Comparison of ENCODE assay signal across 23 cellular contexts in genomic region chr11:3660960-3661359, GRCh38. TPM values are rescaled to one million over a fixed set of nuclear protein-coding genes. Genes with fewer than 3 reads are reported as not detected.
DNase-seq lines count a peak whose midpoint lies in the region; ATAC-seq lines count a peak whose summit lies in the region.
"Had no signal": no experiment of that assay in that cellular context is flagged by ENCODE, and none has a peak within 500 bp of the region (broad histone marks: within the 10 kb centered on the region; RNA-seq: fewer than 3 reads in every experiment).

No MANE protein-coding gene starts in this region.

- POLR2A ChIA-PET in activated naive CD8-positive, alpha-beta T cell treated with anti-CD3 and anti-CD28 coated beads, Interleukin-2, amount 10 ng/mL, durations not matched to agents 7 days and 5 days (lab: Charles Lee), result no interaction called here

- no peak overlapping the region for H3K4me2 ChIP-seq in mesenchymal stem cell (ENCODE audit: low read length, poor library complexity, severe bottlenecking)
- H3K4me2 ChIP-seq in neuronal stem cell (ENCODE audit: insufficient read depth, low read length, poor library complexity, severe bottlenecking), result no peak overlapping the region
- H3K4me2 ChIP-seq: A549; BLaER1 treated with 17β-estradiol and CSF1 and Interleukin-3, amounts not matched to agents 10 nM and 100 nM had no signal

- peak overlapping the region; percentile 27 for H4K91ac ChIP-seq in mesenchymal stem cell (ENCODE audit: low read length)
- H4K91ac ChIP-seq in neuronal stem cell (ENCODE audit: low read depth, low read length, poor library complexity), result no peak overlapping the region

- no peak overlapping the region for H3K27ac ChIP-seq in mesenchymal stem cell (ENCODE audit: low read length, poor library complexity, severe bottlenecking)
- H3K27ac ChIP-seq in neuronal stem cell (replicated peaks; ENCODE audit: low read length), result no peak overlapping the region
- H3K27ac ChIP-seq: A549; BLaER1 treated with 17β-estradiol and CSF1 and Interleukin-3, amounts not matched to agents 10 nM and 100 nM had no signal

- H3K4ac ChIP-seq in mesenchymal stem cell (ENCODE audit: low read depth in 1 of 2, low read length in 2 of 2) (no peak overlapping the region), neuronal stem cell (ENCODE audit: low read length) (no peak overlapping the region)

- no peaks in the 10 kb centered on the region for H3K4me1 ChIP-seq in mesenchymal stem cell (ENCODE audit: control insufficient read depth, insufficient read depth, low read depth, low read length)
- no peaks in the 10 kb centered on the region for H3K4me1 ChIP-seq in neuronal stem cell (ENCODE audit: control insufficient read depth in 2 of 2, insufficient read depth in 1 of 2, low read depth in 1 of 2, low read length in 2 of 2)
- H3K4me1 ChIP-seq: A549, BE2C, HAP-1 had no signal

- no peaks in the 10 kb centered on the region for H3K9me3 ChIP-seq in mesenchymal stem cell (ENCODE audit: control insufficient read depth, low read length)
- H3K9me3 ChIP-seq in neuronal stem cell (replicated peaks in 1 of 2; ENCODE audit: control insufficient read depth in 2 of 2, insufficient read depth in 1 of 2, low read depth in 1 of 2, low read length in 2 of 2), result peaks cover 0 to 1% of the 10 kb centered on the region in 2 donors
- H3K9me3 ChIP-seq: A549; BE2C; BLaER1 treated with 17β-estradiol and CSF1 and Interleukin-3, amounts not matched to agents 10 nM and 100 nM; HAP-1 had no signal

- H3K23ac ChIP-seq in mesenchymal stem cell (ENCODE audit: low read length in 2 of 2) (no peak overlapping the region), neuronal stem cell (ENCODE audit: low read depth, low read length, poor library complexity) (no peak overlapping the region)

- 95% methylated on average over 2 of the region's 2 CpGs for WGBS in mesenchymal stem cell
- WGBS in neuronal stem cell (ENCODE audit: extremely low coverage in 2 of 2, insufficient read length in 2 of 2, insufficient replicate concordance in 1 of 2), 2 donors, result no CpG with 5 or more reads among the region's 2 CpGs

- H2BK12ac ChIP-seq in mesenchymal stem cell (ENCODE audit: low read length in 2 of 2), result no peak overlapping the region
- H2BK12ac ChIP-seq in neuronal stem cell (ENCODE audit: low read length), result no peak overlapping the region

- H2BK120ac ChIP-seq in mesenchymal stem cell (ENCODE audit: low read depth, low read length), result no peak overlapping the region
- no peak overlapping the region for H2BK120ac ChIP-seq in neuronal stem cell (ENCODE audit: low read depth, low read length)

- H3K36me3 ChIP-seq in mesenchymal stem cell (ENCODE audit: control insufficient read depth in 1 of 2, insufficient read depth in 2 of 2, low read depth in 1 of 2, low read length in 2 of 2) (peaks cover 23 to 24% of the 10 kb centered on the region in 2 experiments), neuronal stem cell (replicated peaks in 1 of 2; ENCODE audit: control insufficient read depth in 2 of 2, insufficient read depth in 2 of 2, low read length in 2 of 2) (peaks cover 6 to 20% of the 10 kb centered on the region in 2 donors)
- H3K36me3 ChIP-seq: BE2C, HAP-1 had no signal

- no peak overlapping the region for H4K8ac ChIP-seq in mesenchymal stem cell (ENCODE audit: low read length)
- no peak overlapping the region for H4K8ac ChIP-seq in neuronal stem cell (ENCODE audit: low read depth, low read length)

- H3K4me3 ChIP-seq in mesenchymal stem cell (ENCODE audit: insufficient read depth in 1 of 2, low read depth in 1 of 2, low read length in 2 of 2) (no peak overlapping the region), neuronal stem cell (ENCODE audit: low read length in 2 of 2) (no peak overlapping the region)
- H3K4me3 ChIP-seq: A549; BLaER1 treated with 17β-estradiol and CSF1 and Interleukin-3, amounts not matched to agents 10 nM and 100 nM; GM12878; HAP-1 had no signal

- no peak overlapping the region for H3K4me3 Mint-ChIP-seq in activated naive CD8-positive, alpha-beta T cell treated with anti-CD3 and anti-CD28 coated beads, Interleukin-2, amount 10 ng/mL, durations not matched to agents 7 days and 5 days
- H3K4me3 Mint-ChIP-seq in activated naive CD8-positive, alpha-beta T cell treated with anti-CD3 and anti-CD28 coated beads for 36 hours, result no peak overlapping the region
- H3K4me3 Mint-ChIP-seq: CD14-positive monocyte; CD4-positive, alpha-beta T cell; CD8-positive, alpha-beta memory T cell; HFFc6 had no signal

- H2AFZ ChIP-seq in mesenchymal stem cell (ENCODE audit: low read depth, low read length), result no peak overlapping the region
- no peak overlapping the region for H2AFZ ChIP-seq in neuronal stem cell (ENCODE audit: low read length)

- no peak overlapping the region for H3K18ac ChIP-seq in mesenchymal stem cell (ENCODE audit: low read depth in 1 of 2, low read length in 2 of 2)
- H3K18ac ChIP-seq in neuronal stem cell (ENCODE audit: low read length), result peak overlapping the region; percentile 8

- no peak overlapping the region for H2BK15ac ChIP-seq in mesenchymal stem cell (ENCODE audit: low read depth, poor library complexity, severe bottlenecking)
- no peak overlapping the region for H2BK15ac ChIP-seq in neuronal stem cell (ENCODE audit: low read length)

- H3K36me3 Mint-ChIP-seq in activated naive CD8-positive, alpha-beta T cell treated with anti-CD3 and anti-CD28 coated beads, Interleukin-2, amount 10 ng/mL, durations not matched to agents 7 days and 5 days, result peaks cover 8% of the 10 kb centered on the region
- H3K36me3 Mint-ChIP-seq in activated naive CD8-positive, alpha-beta T cell treated with anti-CD3 and anti-CD28 coated beads for 36 hours, result peaks cover 9% of the 10 kb centered on the region

- no peaks in the 10 kb centered on the region for H3K79me1 ChIP-seq in mesenchymal stem cell (replicated peaks; ENCODE audit: low read length, poor library complexity, severe bottlenecking)
- no peaks in the 10 kb centered on the region for H3K79me1 ChIP-seq in neuronal stem cell (ENCODE audit: low read depth, low read length)

- H2BK5ac ChIP-seq in mesenchymal stem cell (ENCODE audit: low read depth, low read length, poor library complexity, severe bottlenecking) (no peak overlapping the region), neuronal stem cell (ENCODE audit: low read length) (no peak overlapping the region)

- DNase-seq in activated naive CD8-positive, alpha-beta T cell treated with anti-CD3 and anti-CD28 coated beads, Interleukin-2, amount 10 ng/mL, durations not matched to agents 7 days and 5 days, result no peak
- no peak for DNase-seq in activated naive CD8-positive, alpha-beta T cell treated with anti-CD3 and anti-CD28 coated beads for 36 hours
- DNase-seq in mesenchymal stem cell, result no peak
- DNase-seq in neuronal stem cell (ENCODE audit: low spot score), result no peak
- DNase-seq: 8988T; ACHN; AML-193; BE2C; CD4-positive, alpha-beta T cell; CD8-positive, alpha-beta memory T cell; DMS79; EL; GDM1; GOT3; HFFc6 had no signal

- H3K9ac ChIP-seq in mesenchymal stem cell (ENCODE audit: low read length), result no peak overlapping the region
- no peak overlapping the region for H3K9ac ChIP-seq in neuronal stem cell (ENCODE audit: low read depth, low read length, poor library complexity)
- H3K9ac ChIP-seq: BLaER1 treated with 17β-estradiol and CSF1 and Interleukin-3, amounts not matched to agents 10 nM and 100 nM had no signal

- peaks cover 4% of the 10 kb centered on the region for H3K4me1 Mint-ChIP-seq in activated naive CD8-positive, alpha-beta T cell treated with anti-CD3 and anti-CD28 coated beads, Interleukin-2, amount 10 ng/mL, durations not matched to agents 7 days and 5 days
- H3K4me1 Mint-ChIP-seq in activated naive CD8-positive, alpha-beta T cell treated with anti-CD3 and anti-CD28 coated beads for 36 hours, result no peaks in the 10 kb centered on the region
- H3K4me1 Mint-ChIP-seq: CD8-positive, alpha-beta memory T cell had no signal

- peak; percentile 26 for ATAC-seq in activated naive CD8-positive, alpha-beta T cell treated with anti-CD3 and anti-CD28 coated beads, Interleukin-2, amount 10 ng/mL, durations not matched to agents 7 days and 5 days (ENCODE audit: low read depth)
- ATAC-seq in HG03139 (IDR thresholded peaks at IDR 0.05; ENCODE audit: unreplicated experiment), result no peak
- no peak for ATAC-seq in GM18858 (IDR thresholded peaks at IDR 0.05; ENCODE audit: unreplicated experiment)
- ATAC-seq in HG03378 (IDR thresholded peaks at IDR 0.05; ENCODE audit: unreplicated experiment), result no peak
- ATAC-seq: GM12878 had no signal

- no peaks in the 10 kb centered on the region for H3K9me3 Mint-ChIP-seq in activated naive CD8-positive, alpha-beta T cell treated with anti-CD3 and anti-CD28 coated beads, Interleukin-2, amount 10 ng/mL, durations not matched to agents 7 days and 5 days
- no peaks in the 10 kb centered on the region for H3K9me3 Mint-ChIP-seq in activated naive CD8-positive, alpha-beta T cell treated with anti-CD3 and anti-CD28 coated beads for 36 hours
- H3K9me3 Mint-ChIP-seq: CD14-positive monocyte; CD4-positive, alpha-beta T cell; CD8-positive, alpha-beta memory T cell; HFFc6 had no signal

- H3K27ac Mint-ChIP-seq in activated naive CD8-positive, alpha-beta T cell treated with anti-CD3 and anti-CD28 coated beads, Interleukin-2, amount 10 ng/mL, durations not matched to agents 7 days and 5 days, result no peak overlapping the region
- H3K27ac Mint-ChIP-seq in activated naive CD8-positive, alpha-beta T cell treated with anti-CD3 and anti-CD28 coated beads for 36 hours, result no peak overlapping the region
- H3K27ac Mint-ChIP-seq: CD14-positive monocyte; CD4-positive, alpha-beta T cell; HFFc6 had no signal

- peaks cover 14% of the 10 kb centered on the region for H3K27me3 Mint-ChIP-seq in activated naive CD8-positive, alpha-beta T cell treated with anti-CD3 and anti-CD28 coated beads, Interleukin-2, amount 10 ng/mL, durations not matched to agents 7 days and 5 days
- no peaks in the 10 kb centered on the region for H3K27me3 Mint-ChIP-seq in activated naive CD8-positive, alpha-beta T cell treated with anti-CD3 and anti-CD28 coated beads for 36 hours

- H3K27me3 ChIP-seq in mesenchymal stem cell (ENCODE audit: control insufficient read depth in 1 of 2, insufficient read depth in 1 of 2, low read length in 2 of 2) (peaks cover 11% of the 10 kb centered on the region in 2 experiments), neuronal stem cell (ENCODE audit: control insufficient read depth in 3 of 3, insufficient read depth in 3 of 3, low read depth in 1 of 3, low read length in 3 of 3) (no peaks in the 10 kb centered on the region)
- H3K27me3 ChIP-seq: BE2C; BLaER1 treated with 17β-estradiol and CSF1 and Interleukin-3, amounts not matched to agents 10 nM and 100 nM had no signal

- H3K14ac ChIP-seq in mesenchymal stem cell (ENCODE audit: low read length in 2 of 2) (no peak overlapping the region), neuronal stem cell (ENCODE audit: low read length) (no peak overlapping the region)

- H2AK5ac ChIP-seq in mesenchymal stem cell (ENCODE audit: low read length, severe bottlenecking) (no peak overlapping the region), neuronal stem cell (ENCODE audit: low read depth, low read length) (no peak overlapping the region)

RNA-seq across cellular contexts. Expression of gene CHRNA10, which starts 10.2 kb away (rescaled TPM):
- total RNA-seq in activated naive CD8-positive, alpha-beta T cell treated with anti-CD3 and anti-CD28 coated beads, Interleukin-2, amount 10 ng/mL, durations not matched to agents 7 days and 5 days, result 1 to 10 TPM; 2.4 to 3.2 TPM
- 1 to 10 TPM; 1.0 to 1.5 TPM for total RNA-seq in activated naive CD8-positive, alpha-beta T cell treated with anti-CD3 and anti-CD28 coated beads for 36 hours
- 0.28 TPM for polyA plus RNA-seq in mesenchymal stem cell (2013, experiment 1 of 2)
- polyA plus RNA-seq in mesenchymal stem cell (2013, experiment 2 of 2), result 0.32 TPM
- polyA plus RNA-seq in neuronal stem cell (2013, experiment 1 of 2), result 0.24 TPM
- 0.30 TPM for polyA plus RNA-seq in neuronal stem cell (2013, experiment 2 of 2)
- polyA plus RNA-seq: CD14-positive monocyte had no signal

RNA-seq across cellular contexts. Expression of gene ART1, which starts 16.0 kb away (rescaled TPM):
- not detected for total RNA-seq in activated naive CD8-positive, alpha-beta T cell treated with anti-CD3 and anti-CD28 coated beads, Interleukin-2, amount 10 ng/mL, durations not matched to agents 7 days and 5 days
- not detected for total RNA-seq in activated naive CD8-positive, alpha-beta T cell treated with anti-CD3 and anti-CD28 coated beads for 36 hours
- not detected for polyA plus RNA-seq in mesenchymal stem cell (2013, experiment 1 of 2)
- not detected for polyA plus RNA-seq in mesenchymal stem cell (2013, experiment 2 of 2)
- not detected for polyA plus RNA-seq in neuronal stem cell (2013, experiment 1 of 2)
- 0.03 TPM for polyA plus RNA-seq in neuronal stem cell (2013, experiment 2 of 2)
- total RNA-seq: CD4-positive, alpha-beta T cell; CD8-positive, alpha-beta memory T cell; GM12878; HFFc6 had no signal
- polyA plus RNA-seq: A549; CD14-positive monocyte; CD8-positive, alpha-beta memory T cell; GM12878 had no signal

RNA-seq across cellular contexts. Expression of gene ART5, which starts 19.2 kb away (rescaled TPM):
- not detected for total RNA-seq in activated naive CD8-positive, alpha-beta T cell treated with anti-CD3 and anti-CD28 coated beads, Interleukin-2, amount 10 ng/mL, durations not matched to agents 7 days and 5 days
- total RNA-seq in activated naive CD8-positive, alpha-beta T cell treated with anti-CD3 and anti-CD28 coated beads for 36 hours, result not detected
- 0.07 TPM for polyA plus RNA-seq in mesenchymal stem cell (2013, experiment 1 of 2)
- 0.12 TPM for polyA plus RNA-seq in mesenchymal stem cell (2013, experiment 2 of 2)
- 3.4 TPM for polyA plus RNA-seq in neuronal stem cell (2013, experiment 1 of 2)
- polyA plus RNA-seq in neuronal stem cell (2013, experiment 2 of 2), result 3.3 TPM
- total RNA-seq: CD4-positive, alpha-beta T cell; CD8-positive, alpha-beta memory T cell; GM12878; HFFc6 had no signal
- polyA plus RNA-seq: CD14-positive monocyte; CD8-positive, alpha-beta memory T cell had no signal
